Comparison of ENCODE assay signal across 1 cellular context in the genomic region with DNA sequence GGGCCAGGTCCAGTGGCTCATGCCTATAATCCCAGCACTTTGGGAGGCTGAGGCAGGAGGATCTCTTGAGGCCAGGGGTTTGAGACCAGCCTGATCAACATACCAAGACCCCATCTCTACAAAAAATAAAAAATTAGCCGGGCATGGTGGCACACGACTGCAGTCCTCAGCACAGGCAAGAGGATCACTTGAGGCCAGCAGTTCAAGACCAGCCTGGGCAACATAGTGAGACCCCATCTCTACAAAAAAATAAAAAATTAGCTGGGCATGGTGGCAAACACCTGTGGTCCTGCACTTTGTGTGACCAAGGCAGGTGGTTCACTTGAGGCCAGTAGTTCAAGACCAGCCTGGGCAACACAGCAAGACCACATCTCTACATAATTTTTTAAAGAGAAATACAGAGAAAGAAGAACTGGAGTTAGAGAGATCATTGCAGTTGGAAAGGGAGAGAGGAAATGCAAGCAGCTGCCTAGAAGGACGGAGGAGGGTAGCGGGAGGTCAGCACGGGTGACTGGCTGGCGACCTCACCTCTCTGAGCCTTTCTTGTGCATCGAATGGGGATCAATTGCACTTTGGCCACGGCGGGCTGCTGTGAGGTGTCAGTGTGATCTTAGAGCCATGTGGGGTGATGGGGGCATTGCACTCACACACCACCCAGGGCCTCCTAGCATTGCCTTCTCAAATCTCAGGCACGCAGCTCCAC.
TF ChIP-seq lines count a peak whose summit lies in the region.

No MANE protein-coding gene starts in this region.

TF ChIP-seq in HepG2, 621 proteins besides CTCF, POLR2A, EP300 and RAD21 (continued from another document and continues in another):
- TF ChIP-seq KDM3A (CRISPR knock-in tag; IDR thresholded peaks at IDR 0.05; ENCODE audit: low read depth), result no peak
- TF ChIP-seq ARNT (IDR thresholded peaks at IDR 0.05), result no peak
- no peak for TF ChIP-seq NFRKB (IDR thresholded peaks at IDR 0.05)
- TF ChIP-seq SAP130 (CRISPR knock-in tag; IDR thresholded peaks at IDR 0.05; ENCODE audit: low read depth), result peak; percentile 21; the same call in 1 of the 2 replicates
- no peak for TF ChIP-seq ZBTB7B (CRISPR knock-in tag; IDR thresholded peaks at IDR 0.05)
- TF ChIP-seq HMG20A (CRISPR knock-in tag; IDR thresholded peaks at IDR 0.05; ENCODE audit: borderline replicate concordance), result 0 out of 2 replicates have a peak, but pooled peaks have one; percentile 34
- TF ChIP-seq ZNF552 (CRISPR knock-in tag; IDR thresholded peaks at IDR 0.05; ENCODE audit: borderline replicate concordance), result no peak
- TF ChIP-seq GATAD2A (CRISPR knock-in tag; IDR thresholded peaks at IDR 0.05), result peak; percentile 53; the same call in 1 of the 2 replicates
- TF ChIP-seq PRMT3 (CRISPR knock-in tag; IDR thresholded peaks at IDR 0.05; ENCODE audit: borderline replicate concordance, low read depth), result no peak
- TF ChIP-seq RBM39 (IDR thresholded peaks at IDR 0.05; ENCODE audit: low read depth, low read length, poor library complexity, severe bottlenecking), result no peak
- no peak for TF ChIP-seq CREB1 (IDR thresholded peaks at IDR 0.05)
- TF ChIP-seq CREB1 (CRISPR knock-in tag; IDR thresholded peaks at IDR 0.05), result 0 out of 2 replicates have a peak, but pooled peaks have one; percentile 30
- no peak for TF ChIP-seq TEAD3 (CRISPR knock-in tag; optimal IDR thresholded peaks at IDR 0.05; ENCODE audit: borderline replicate concordance)
- no peak for TF ChIP-seq NFIB (CRISPR knock-in tag; IDR thresholded peaks at IDR 0.05; ENCODE audit: borderline replicate concordance)
- no peak for TF ChIP-seq ZNF713 (CRISPR knock-in tag; IDR thresholded peaks at IDR 0.05)
- no peak for TF ChIP-seq ZNF674 (CRISPR knock-in tag; IDR thresholded peaks at IDR 0.05; ENCODE audit: low read depth)
- TF ChIP-seq ZNF883 (CRISPR knock-in tag; IDR thresholded peaks at IDR 0.05; ENCODE audit: not compliant biosample characterization), result peak; percentile 47
- no peak for TF ChIP-seq FOXP1 (IDR thresholded peaks at IDR 0.05)
- TF ChIP-seq FOXP1 (CRISPR knock-in tag; IDR thresholded peaks at IDR 0.05), result 0 out of 2 replicates have a peak, but pooled peaks have one; percentile 29
- TF ChIP-seq, protein P1, sequence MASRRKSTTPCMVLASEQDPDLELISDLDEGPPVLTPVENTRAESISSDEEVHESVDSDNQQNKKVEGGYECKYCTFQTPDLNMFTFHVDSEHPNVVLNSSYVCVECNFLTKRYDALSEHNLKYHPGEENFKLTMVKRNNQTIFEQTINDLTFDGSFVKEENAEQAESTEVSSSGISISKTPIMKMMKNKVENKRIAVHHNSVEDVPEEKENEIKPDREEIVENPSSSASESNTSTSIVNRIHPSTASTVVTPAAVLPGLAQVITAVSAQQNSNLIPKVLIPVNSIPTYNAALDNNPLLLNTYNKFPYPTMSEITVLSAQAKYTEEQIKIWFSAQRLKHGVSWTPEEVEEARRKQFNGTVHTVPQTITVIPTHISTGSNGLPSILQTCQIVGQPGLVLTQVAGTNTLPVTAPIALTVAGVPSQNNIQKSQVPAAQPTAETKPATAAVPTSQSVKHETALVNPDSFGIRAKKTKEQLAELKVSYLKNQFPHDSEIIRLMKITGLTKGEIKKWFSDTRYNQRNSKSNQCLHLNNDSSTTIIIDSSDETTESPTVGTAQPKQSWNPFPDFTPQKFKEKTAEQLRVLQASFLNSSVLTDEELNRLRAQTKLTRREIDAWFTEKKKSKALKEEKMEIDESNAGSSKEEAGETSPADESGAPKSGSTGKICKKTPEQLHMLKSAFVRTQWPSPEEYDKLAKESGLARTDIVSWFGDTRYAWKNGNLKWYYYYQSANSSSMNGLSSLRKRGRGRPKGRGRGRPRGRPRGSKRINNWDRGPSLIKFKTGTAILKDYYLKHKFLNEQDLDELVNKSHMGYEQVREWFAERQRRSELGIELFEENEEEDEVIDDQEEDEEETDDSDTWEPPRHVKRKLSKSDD (CRISPR knock-in tag; IDR thresholded peaks at IDR 0.05; ENCODE audit: low read depth), result no peak
- TF ChIP-seq, protein P2, sequence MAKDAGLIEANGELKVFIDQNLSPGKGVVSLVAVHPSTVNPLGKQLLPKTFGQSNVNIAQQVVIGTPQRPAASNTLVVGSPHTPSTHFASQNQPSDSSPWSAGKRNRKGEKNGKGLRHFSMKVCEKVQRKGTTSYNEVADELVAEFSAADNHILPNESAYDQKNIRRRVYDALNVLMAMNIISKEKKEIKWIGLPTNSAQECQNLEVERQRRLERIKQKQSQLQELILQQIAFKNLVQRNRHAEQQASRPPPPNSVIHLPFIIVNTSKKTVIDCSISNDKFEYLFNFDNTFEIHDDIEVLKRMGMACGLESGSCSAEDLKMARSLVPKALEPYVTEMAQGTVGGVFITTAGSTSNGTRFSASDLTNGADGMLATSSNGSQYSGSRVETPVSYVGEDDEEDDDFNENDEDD (CRISPR knock-in tag; IDR thresholded peaks at IDR 0.05; ENCODE audit: borderline replicate concordance), result peak; percentile 11; the same call in 1 of the 2 replicates
- TF ChIP-seq MIER2 (CRISPR knock-in tag; IDR thresholded peaks at IDR 0.05), result 0 out of 2 replicates have a peak, but pooled peaks have one; percentile 20
- TF ChIP-seq KDM6A (CRISPR knock-in tag; IDR thresholded peaks at IDR 0.05; ENCODE audit: low read depth), result peak; percentile 31; the same call in 1 of the 2 replicates
- TF ChIP-seq MIER3 (CRISPR knock-in tag; IDR thresholded peaks at IDR 0.05; ENCODE audit: borderline replicate concordance), result no peak
- TF ChIP-seq ZMYM3 (CRISPR knock-in tag; IDR thresholded peaks at IDR 0.05), result 0 out of 2 replicates have a peak, but pooled peaks have one; percentile 31
- no peak for TF ChIP-seq ARHGAP35 (CRISPR knock-in tag; IDR thresholded peaks at IDR 0.05; ENCODE audit: borderline replicate concordance)
- TF ChIP-seq KLF12 (CRISPR knock-in tag; IDR thresholded peaks at IDR 0.05; ENCODE audit: borderline replicate concordance), result no peak
- TF ChIP-seq ZNF367 (CRISPR knock-in tag; IDR thresholded peaks at IDR 0.05; ENCODE audit: borderline replicate concordance), result no peak
- TF ChIP-seq DMAP1 (CRISPR knock-in tag; IDR thresholded peaks at IDR 0.05), result no peak
- TF ChIP-seq, protein P3, sequence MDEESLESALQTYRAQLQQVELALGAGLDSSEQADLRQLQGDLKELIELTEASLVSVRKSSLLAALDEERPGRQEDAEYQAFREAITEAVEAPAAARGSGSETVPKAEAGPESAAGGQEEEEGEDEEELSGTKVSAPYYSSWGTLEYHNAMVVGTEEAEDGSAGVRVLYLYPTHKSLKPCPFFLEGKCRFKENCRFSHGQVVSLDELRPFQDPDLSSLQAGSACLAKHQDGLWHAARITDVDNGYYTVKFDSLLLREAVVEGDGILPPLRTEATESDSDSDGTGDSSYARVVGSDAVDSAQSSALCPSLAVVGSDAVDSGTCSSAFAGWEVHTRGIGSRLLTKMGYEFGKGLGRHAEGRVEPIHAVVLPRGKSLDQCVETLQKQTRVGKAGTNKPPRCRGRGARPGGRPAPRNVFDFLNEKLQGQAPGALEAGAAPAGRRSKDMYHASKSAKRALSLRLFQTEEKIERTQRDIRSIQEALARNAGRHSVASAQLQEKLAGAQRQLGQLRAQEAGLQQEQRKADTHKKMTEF (CRISPR knock-in tag; IDR thresholded peaks at IDR 0.05), result peak; percentile 40; the same call in 1 of the 2 replicates
- no peak for TF ChIP-seq NCOA5 (CRISPR knock-in tag; IDR thresholded peaks at IDR 0.05)
- peak; percentile 49; the same call in 1 of the 2 replicates for TF ChIP-seq HOXA3 (CRISPR knock-in tag; IDR thresholded peaks at IDR 0.05)
- TF ChIP-seq, protein P4, sequence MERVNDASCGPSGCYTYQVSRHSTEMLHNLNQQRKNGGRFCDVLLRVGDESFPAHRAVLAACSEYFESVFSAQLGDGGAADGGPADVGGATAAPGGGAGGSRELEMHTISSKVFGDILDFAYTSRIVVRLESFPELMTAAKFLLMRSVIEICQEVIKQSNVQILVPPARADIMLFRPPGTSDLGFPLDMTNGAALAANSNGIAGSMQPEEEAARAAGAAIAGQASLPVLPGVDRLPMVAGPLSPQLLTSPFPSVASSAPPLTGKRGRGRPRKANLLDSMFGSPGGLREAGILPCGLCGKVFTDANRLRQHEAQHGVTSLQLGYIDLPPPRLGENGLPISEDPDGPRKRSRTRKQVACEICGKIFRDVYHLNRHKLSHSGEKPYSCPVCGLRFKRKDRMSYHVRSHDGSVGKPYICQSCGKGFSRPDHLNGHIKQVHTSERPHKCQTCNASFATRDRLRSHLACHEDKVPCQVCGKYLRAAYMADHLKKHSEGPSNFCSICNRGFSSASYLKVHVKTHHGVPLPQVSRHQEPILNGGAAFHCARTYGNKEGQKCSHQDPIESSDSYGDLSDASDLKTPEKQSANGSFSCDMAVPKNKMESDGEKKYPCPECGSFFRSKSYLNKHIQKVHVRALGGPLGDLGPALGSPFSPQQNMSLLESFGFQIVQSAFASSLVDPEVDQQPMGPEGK (CRISPR knock-in tag; IDR thresholded peaks at IDR 0.05), result peak; percentile 54; the same call in 1 of the 2 replicates
- TF ChIP-seq ARNTL (CRISPR knock-in tag; IDR thresholded peaks at IDR 0.05), result no peak
- no peak for TF ChIP-seq CHD2 (IDR thresholded peaks at IDR 0.05; ENCODE audit: low read depth, low read length)
- no peak for TF ChIP-seq ZNF768 (CRISPR knock-in tag; IDR thresholded peaks at IDR 0.05)
- no peak for TF ChIP-seq ZNF343 (CRISPR knock-in tag; IDR thresholded peaks at IDR 0.05)
- TF ChIP-seq KMT2A (CRISPR knock-in tag; IDR thresholded peaks at IDR 0.05), result no peak
- no peak for TF ChIP-seq GZF1 (CRISPR knock-in tag; IDR thresholded peaks at IDR 0.05)
- no peak for TF ChIP-seq ZFP36L2 (CRISPR knock-in tag; IDR thresholded peaks at IDR 0.05)
- TF ChIP-seq FOXJ3 (CRISPR knock-in tag; IDR thresholded peaks at IDR 0.05; ENCODE audit: borderline replicate concordance), result no peak
- no peak for TF ChIP-seq HES4 (CRISPR knock-in tag; IDR thresholded peaks at IDR 0.05; ENCODE audit: borderline replicate concordance)
- TF ChIP-seq MIXL1 (CRISPR knock-in tag; IDR thresholded peaks at IDR 0.05), result 0 out of 2 replicates have a peak, but pooled peaks have one; percentile 9
- peak; percentile 34 for TF ChIP-seq RXRB (CRISPR knock-in tag; IDR thresholded peaks at IDR 0.05; ENCODE audit: borderline replicate concordance)
- peak; percentile 58; the same call in 1 of the 2 replicates for TF ChIP-seq HDAC1 (CRISPR knock-in tag; IDR thresholded peaks at IDR 0.05)
- TF ChIP-seq BCL6 (CRISPR knock-in tag; IDR thresholded peaks at IDR 0.05), result peak; percentile 53; the same call in 1 of the 2 replicates
- TF ChIP-seq ESRRA (CRISPR knock-in tag; IDR thresholded peaks at IDR 0.05; ENCODE audit: low read depth), result peak; percentile 36; the same call in 1 of the 2 replicates
- 0 out of 2 replicates have a peak, but pooled peaks have one; percentile 24 for TF ChIP-seq REPIN1 (CRISPR knock-in tag; IDR thresholded peaks at IDR 0.05; ENCODE audit: borderline replicate concordance, low read depth)
- TF ChIP-seq, protein P5, sequence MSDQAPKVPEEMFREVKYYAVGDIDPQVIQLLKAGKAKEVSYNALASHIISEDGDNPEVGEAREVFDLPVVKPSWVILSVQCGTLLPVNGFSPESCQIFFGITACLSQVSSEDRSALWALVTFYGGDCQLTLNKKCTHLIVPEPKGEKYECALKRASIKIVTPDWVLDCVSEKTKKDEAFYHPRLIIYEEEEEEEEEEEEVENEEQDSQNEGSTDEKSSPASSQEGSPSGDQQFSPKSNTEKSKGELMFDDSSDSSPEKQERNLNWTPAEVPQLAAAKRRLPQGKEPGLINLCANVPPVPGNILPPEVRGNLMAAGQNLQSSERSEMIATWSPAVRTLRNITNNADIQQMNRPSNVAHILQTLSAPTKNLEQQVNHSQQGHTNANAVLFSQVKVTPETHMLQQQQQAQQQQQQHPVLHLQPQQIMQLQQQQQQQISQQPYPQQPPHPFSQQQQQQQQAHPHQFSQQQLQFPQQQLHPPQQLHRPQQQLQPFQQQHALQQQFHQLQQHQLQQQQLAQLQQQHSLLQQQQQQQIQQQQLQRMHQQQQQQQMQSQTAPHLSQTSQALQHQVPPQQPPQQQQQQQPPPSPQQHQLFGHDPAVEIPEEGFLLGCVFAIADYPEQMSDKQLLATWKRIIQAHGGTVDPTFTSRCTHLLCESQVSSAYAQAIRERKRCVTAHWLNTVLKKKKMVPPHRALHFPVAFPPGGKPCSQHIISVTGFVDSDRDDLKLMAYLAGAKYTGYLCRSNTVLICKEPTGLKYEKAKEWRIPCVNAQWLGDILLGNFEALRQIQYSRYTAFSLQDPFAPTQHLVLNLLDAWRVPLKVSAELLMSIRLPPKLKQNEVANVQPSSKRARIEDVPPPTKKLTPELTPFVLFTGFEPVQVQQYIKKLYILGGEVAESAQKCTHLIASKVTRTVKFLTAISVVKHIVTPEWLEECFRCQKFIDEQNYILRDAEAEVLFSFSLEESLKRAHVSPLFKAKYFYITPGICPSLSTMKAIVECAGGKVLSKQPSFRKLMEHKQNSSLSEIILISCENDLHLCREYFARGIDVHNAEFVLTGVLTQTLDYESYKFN (CRISPR knock-in tag; conservative IDR thresholded peaks at IDR 0.05), result peak; percentile 58
- TF ChIP-seq, protein P6, sequence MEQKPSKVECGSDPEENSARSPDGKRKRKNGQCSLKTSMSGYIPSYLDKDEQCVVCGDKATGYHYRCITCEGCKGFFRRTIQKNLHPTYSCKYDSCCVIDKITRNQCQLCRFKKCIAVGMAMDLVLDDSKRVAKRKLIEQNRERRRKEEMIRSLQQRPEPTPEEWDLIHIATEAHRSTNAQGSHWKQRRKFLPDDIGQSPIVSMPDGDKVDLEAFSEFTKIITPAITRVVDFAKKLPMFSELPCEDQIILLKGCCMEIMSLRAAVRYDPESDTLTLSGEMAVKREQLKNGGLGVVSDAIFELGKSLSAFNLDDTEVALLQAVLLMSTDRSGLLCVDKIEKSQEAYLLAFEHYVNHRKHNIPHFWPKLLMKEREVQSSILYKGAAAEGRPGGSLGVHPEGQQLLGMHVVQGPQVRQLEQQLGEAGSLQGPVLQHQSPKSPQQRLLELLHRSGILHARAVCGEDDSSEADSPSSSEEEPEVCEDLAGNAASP (CRISPR knock-in tag; IDR thresholded peaks at IDR 0.05; ENCODE audit: borderline replicate concordance), result 0 out of 2 replicates have a peak, but pooled peaks have one; percentile 61
- TF ChIP-seq HNF4G (IDR thresholded peaks at IDR 0.05; ENCODE audit: borderline replicate concordance, low read depth, low read length), result 0 out of 2 replicates have a peak, but pooled peaks have one; percentile 25
- no peak for TF ChIP-seq HNF4G (CRISPR knock-in tag; IDR thresholded peaks at IDR 0.05; ENCODE audit: borderline replicate concordance, low read depth)
